Comparison of ENCODE assay signal across 21 cellular contexts in genomic region chr11:2259897-2260451, GRCh38. TPM values are rescaled to one million over a fixed set of nuclear protein-coding genes. Genes with fewer than 3 reads are reported as not detected.
A peak's percentile ranks its signal among the peaks of the same experiment; 100 is the strongest.
DNase-seq lines count a peak whose midpoint lies in the region; ATAC-seq and TF ChIP-seq lines count a peak whose summit lies in the region.
"Had no signal": no experiment of that assay in that cellular context is flagged by ENCODE, and none has a peak within 500 bp of the region (broad histone marks: within the 10 kb centered on the region; RNA-seq: fewer than 3 reads in every experiment).

No MANE protein-coding gene starts in this region.

- H3K36me3 ChIP-seq in H7 (replicated peaks; ENCODE audit: control insufficient read depth, insufficient read depth, low read length), result no peaks in the 10 kb centered on the region
- H3K36me3 ChIP-seq: MG63, SJCRH30 had no signal

- no peak overlapping the region for H3K27ac Mint-ChIP-seq in activated T-helper 17 cell treated with anti-CD3 and anti-CD28 coated beads, Interleukin-2, amount 50 U/mL, for 72 hours
- H3K27ac Mint-ChIP-seq: B cell; CD4-positive, alpha-beta T cell had no signal

- no peaks in the 10 kb centered on the region for H3K36me3 Mint-ChIP-seq in activated T-helper 17 cell treated with anti-CD3 and anti-CD28 coated beads, Interleukin-2, amount 50 U/mL, for 72 hours (ENCODE audit: low read depth)

- H3K4me3 ChIP-seq in H7 (ENCODE audit: insufficient read depth, low read depth, low read length) (no peak overlapping the region), coronary artery (no peak overlapping the region)
- H3K4me3 ChIP-seq: GM23248, MG63, SJCRH30 had no signal

- H3K27me3 ChIP-seq in H7 (ENCODE audit: control insufficient read depth, insufficient read depth, low read length), result peaks cover 5% of the 10 kb centered on the region; the same call in 1 of the 2 replicates
- H3K27me3 ChIP-seq: MG63 had no signal

- no peaks in the 10 kb centered on the region for H3K27me3 Mint-ChIP-seq in activated T-helper 17 cell treated with anti-CD3 and anti-CD28 coated beads, Interleukin-2, amount 50 U/mL, for 72 hours
- H3K27me3 Mint-ChIP-seq: B cell; CD4-positive, alpha-beta T cell had no signal

- intact Hi-C loops in sciatic nerve (cut with DNase I), result no loop called here

- ATAC-seq in sciatic nerve, result no peak
- ATAC-seq in activated T-helper 17 cell treated with anti-CD3 and anti-CD28 coated beads, Interleukin-2, amount 50 U/mL, for 72 hours (replicated peaks), result no peak

- H3K27ac ChIP-seq in coronary artery, result no peak overlapping the region
- H3K27ac ChIP-seq: GM23248, SJCRH30 had no signal

- H3K4me1 Mint-ChIP-seq in activated T-helper 17 cell treated with anti-CD3 and anti-CD28 coated beads, Interleukin-2, amount 50 U/mL, for 72 hours, result no peaks in the 10 kb centered on the region

- H3K4me3 Mint-ChIP-seq in activated T-helper 17 cell treated with anti-CD3 and anti-CD28 coated beads, Interleukin-2, amount 50 U/mL, for 72 hours, result no peak overlapping the region
- H3K4me3 Mint-ChIP-seq: B cell; CD4-positive, alpha-beta T cell had no signal

- DNase-seq in activated CD8-positive, alpha-beta memory T cell treated with anti-CD3 and anti-CD28 coated beads for 24 hours, result peak; percentile 47
- DNase-seq in activated CD8-positive, alpha-beta memory T cell treated with anti-CD3 and anti-CD28 coated beads, Interleukin-2, amount 50 U/mL, for 48 hours, result no peak
- DNase-seq in H7, result peak; percentile 60
- peak; percentile 67 for DNase-seq in coronary artery (ENCODE audit: low spot score)
- DNase-seq in sciatic nerve (ENCODE audit: low spot score), result peak; percentile 36
- DNase-seq in activated gamma-delta T cell treated with Interleukin-2 at 50 U/mL for 16 hours, result no peak
- DNase-seq in A172 (ENCODE audit: low spot score), result no peak
- DNase-seq: 8988T; CD4-positive, alpha-beta T cell; GM23248; Karpas-422; MG63; NCI-H1048; NCI-H1436; NCI-H1930; NCI-H345; NCI-H524 treated with DMSO at 0.1 percent for 48 hours; RPMI8226; SJCRH30 had no signal

- no peak for TF ChIP-seq CTCF in coronary artery (IDR thresholded peaks at IDR 0.05)

- no peaks in the 10 kb centered on the region for H3K9me3 Mint-ChIP-seq in activated T-helper 17 cell treated with anti-CD3 and anti-CD28 coated beads, Interleukin-2, amount 50 U/mL, for 72 hours
- H3K9me3 Mint-ChIP-seq: CD4-positive, alpha-beta T cell had no signal

RNA-seq across cellular contexts. Expression of gene ASCL2, which starts 10.4 kb away (rescaled TPM):
- 0.44 and 0.55 TPM in 2 replicates for total RNA-seq in H7 (2014; rRNA removed; shearing (Covaris generic))
- total RNA-seq in sciatic nerve, result 0.80 TPM
- 1 to 10 TPM; 1.2 to 5.1 TPM for total RNA-seq in activated T-helper 17 cell treated with anti-CD3 and anti-CD28 coated beads, Interleukin-2, amount 50 U/mL, for 72 hours
- not detected in 2 replicates for total RNA-seq in A172 (2014; rRNA removed; shearing (Covaris generic))
- total RNA-seq: CD4-positive, alpha-beta T cell; GM23248; SJCRH30 had no signal

RNA-seq across cellular contexts. Expression of gene C11orf21, which starts 41.7 kb away (rescaled TPM):
- total RNA-seq in H7 (2014; rRNA removed; shearing (Covaris generic)), result not detected in 2 replicates
- 3.1 TPM for total RNA-seq in sciatic nerve
- total RNA-seq in activated T-helper 17 cell treated with anti-CD3 and anti-CD28 coated beads, Interleukin-2, amount 50 U/mL, for 72 hours, result 10 to 100 TPM in 1 of 2 donors, 1 to 10 TPM in 1; 8.4 to 24.6 TPM
- 2.0 and 2.8 TPM in 2 replicates for total RNA-seq in A172 (2014; rRNA removed; shearing (Covaris generic))
- total RNA-seq: GM23248, SJCRH30 had no signal

RNA-seq across cellular contexts. Expression of gene TSPAN32, which starts 41.8 kb away (rescaled TPM):
- total RNA-seq in H7 (2014; rRNA removed; shearing (Covaris generic)), result not detected in 2 replicates
- total RNA-seq in sciatic nerve, result 7.3 TPM
- total RNA-seq in activated T-helper 17 cell treated with anti-CD3 and anti-CD28 coated beads, Interleukin-2, amount 50 U/mL, for 72 hours, result 10 to 100 TPM in 1 of 2 donors, 1 to 10 TPM in 1; 8.1 to 14.8 TPM
- total RNA-seq in A172 (2014; rRNA removed; shearing (Covaris generic)), result 13.3 and 16.9 TPM in 2 replicates
- total RNA-seq: GM23248 had no signal

Comparison
In these comparisons a context has a peak if more than half of its experiments do, and no peak if none do; other contexts are left out.
1. DNase-seq: peak in activated CD8-positive, alpha-beta memory T cell treated with anti-CD3 and anti-CD28 coated beads for 24 hours (single experiment), H7 (single experiment), coronary artery (single experiment) and sciatic nerve (single experiment); none in activated CD8-positive, alpha-beta memory T cell treated with anti-CD3 and anti-CD28 coated beads, Interleukin-2, amount 50 U/mL, for 48 hours (single experiment), activated gamma-delta T cell treated with Interleukin-2 at 50 U/mL for 16 hours (single experiment) and A172 (single experiment).